In genomic region chr19:35300340-35300649, GRCh38 we compare ENCODE assay signal across 30 cellular contexts. TPM values are rescaled to one million over a fixed set of nuclear protein-coding genes. Genes with fewer than 3 reads are reported as not detected.
"Had no signal": no experiment of that assay in that cellular context is flagged by ENCODE, and none has a peak within 500 bp of the region (broad histone marks: within the 10 kb centered on the region; RNA-seq: fewer than 3 reads in every experiment).

No MANE protein-coding gene starts in this region.

- H3K36me3 ChIP-seq: brain microvascular endothelial cell, esophagus muscularis mucosa, gastrocnemius medialis, heart left ventricle had no signal

- DNase-seq: activated CD4-positive, alpha-beta memory T cell treated with anti-CD3 and anti-CD28 coated beads for 36 hours; activated CD4-positive, alpha-beta T cell treated with anti-CD3 and anti-CD28 coated beads, Interleukin-2, amount 10 ng/mL, durations not matched to agents 24 days and 14 days; activated CD4-positive, CD25-positive, alpha-beta regulatory T cell; activated CD4-positive, CD25-positive, alpha-beta regulatory T cell treated with anti-CD3 and anti-CD28 coated beads, Interleukin-2, amount 50 U/mL, for 72 hours; activated CD8-positive, alpha-beta memory T cell treated with anti-CD3 and anti-CD28 coated beads, Interleukin-2, amount 10 ng/mL, durations not matched to agents 7 days and 5 days; activated CD8-positive, alpha-beta memory T cell treated with anti-CD3 and anti-CD28 coated beads, Interleukin-2, amount 50 U/mL, for 4 hours; activated CD8-positive, alpha-beta T cell treated with anti-CD3 and anti-CD28 coated beads, Interleukin-2, amount 10 ng/mL, durations not matched to agents 7 days and 5 days; activated effector memory CD4-positive, alpha-beta T cell treated with anti-CD3 and anti-CD28 coated beads, Interleukin-2, amount 50 U/mL, for 16 hours; activated naive CD4-positive, alpha-beta T cell treated with anti-CD3 and anti-CD28 coated beads for 36 hours; activated naive CD8-positive, alpha-beta T cell treated with anti-CD3 and anti-CD28 coated beads, Interleukin-2, amount 10 ng/mL, durations not matched to agents 7 days and 5 days; activated T-cell treated with anti-CD3 and anti-CD28 coated beads, Interleukin-2, amount 50 U/mL, for 1 hour; activated T-cell treated with anti-CD3 and anti-CD28 coated beads, Interleukin-2, amount 50 U/mL, for 48 hours; brain microvascular endothelial cell; effector CD4-positive, alpha-beta T cell; effector memory CD8-positive, alpha-beta T cell; foreskin keratinocyte; gastrocnemius medialis; glutamatergic neuron; T-helper 2 cell had no signal

- H3K4me3 ChIP-seq: coronary artery, esophagus muscularis mucosa, gastrocnemius medialis, heart left ventricle had no signal

- H3K4me1 ChIP-seq: esophagus muscularis mucosa, foreskin keratinocyte, gastrocnemius medialis had no signal

- H3K27me3 ChIP-seq: brain microvascular endothelial cell had no signal

- H3K27ac ChIP-seq: brain microvascular endothelial cell, coronary artery, esophagus muscularis mucosa, foreskin keratinocyte, gastrocnemius medialis, heart left ventricle had no signal

- H3K9me3 ChIP-seq: esophagus muscularis mucosa, gastrocnemius medialis, heart left ventricle had no signal

- ATAC-seq: activated CD4-positive, alpha-beta T cell treated with anti-CD3 and anti-CD28 coated beads for 36 hours; activated CD8-positive, alpha-beta memory T cell treated with anti-CD3 and anti-CD28 coated beads, Interleukin-2, amount 10 ng/mL, durations not matched to agents 7 days and 5 days; activated CD8-positive, alpha-beta T cell treated with anti-CD3 and anti-CD28 coated beads, Interleukin-2, amount 10 ng/mL, durations not matched to agents 7 days and 5 days; effector memory CD8-positive, alpha-beta T cell; gastrocnemius medialis; heart left ventricle had no signal

RNA-seq across cellular contexts. Expression of gene MAG, which starts 8.3 kb away (rescaled TPM):
- total RNA-seq: activated CD4-positive, alpha-beta T cell treated with anti-CD3 and anti-CD28 coated beads, Interleukin-2, amount 10 ng/mL, durations not matched to agents 24 days and 14 days; activated CD8-positive, alpha-beta memory T cell treated with anti-CD3 and anti-CD28 coated beads for 36 hours; activated T-helper 1 cell treated with anti-CD3 and anti-CD28 coated beads, Interleukin-12 subunit alpha, Interleukin-12 subunit beta, Interleukin-2, Interleukin-4 antibody, amounts not matched to agents 30 ng/mL and 10 ng/mL and 1 ng/mL, durations not matched to agents 14 hours and 24 hours and 36 hours; astrocyte; bronchial epithelial cell; cardiac septum; dermis blood vessel endothelial cell; foreskin keratinocyte had no signal
- polyA plus RNA-seq: foreskin keratinocyte had no signal

RNA-seq across cellular contexts. Expression of gene HAMP, which starts 18.0 kb away (rescaled TPM):
- total RNA-seq: activated CD4-positive, alpha-beta memory T cell treated with anti-CD3 and anti-CD28 coated beads for 36 hours; bronchial epithelial cell; cardiac septum; cerebellum; esophagus muscularis mucosa; foreskin keratinocyte; gastrocnemius medialis had no signal
- polyA plus RNA-seq: foreskin keratinocyte had no signal

RNA-seq across cellular contexts. Expression of gene CD22, which starts 28.7 kb away (rescaled TPM):
- total RNA-seq: astrocyte, cerebellum, foreskin keratinocyte had no signal
- polyA plus RNA-seq: foreskin keratinocyte had no signal

RNA-seq across cellular contexts. Expression of gene FFAR1, which starts 47.4 kb away (rescaled TPM):
- total RNA-seq: activated CD8-positive, alpha-beta memory T cell treated with anti-CD3 and anti-CD28 coated beads for 36 hours; activated CD8-positive, alpha-beta memory T cell treated with anti-CD3 and anti-CD28 coated beads, Interleukin-2, amount 10 ng/mL, durations not matched to agents 7 days and 5 days; activated CD8-positive, alpha-beta T cell treated with anti-CD3 and anti-CD28 coated beads, Interleukin-2, amount 10 ng/mL, durations not matched to agents 7 days and 5 days; activated naive CD8-positive, alpha-beta T cell treated with anti-CD3 and anti-CD28 coated beads, Interleukin-2, amount 10 ng/mL, durations not matched to agents 7 days and 5 days; astrocyte; bronchial epithelial cell; cardiac septum; cerebellum; dermis blood vessel endothelial cell; esophagus muscularis mucosa; foreskin keratinocyte; gastrocnemius medialis; heart left ventricle had no signal
- polyA plus RNA-seq: foreskin keratinocyte, heart left ventricle had no signal
